Comparison of ENCODE assay signal across 21 cellular contexts in genomic region chr5:176583076-176583475, GRCh38. TPM values are rescaled to one million over a fixed set of nuclear protein-coding genes. Genes with fewer than 3 reads are reported as not detected.
"Had no signal": no experiment of that assay in that cellular context is flagged by ENCODE, and none has a peak within 500 bp of the region (broad histone marks: within the 10 kb centered on the region; RNA-seq: fewer than 3 reads in every experiment).

No MANE protein-coding gene starts in this region.

- ATAC-seq: activated CD8-positive, alpha-beta T cell treated with anti-CD3 and anti-CD28 coated beads, Interleukin-2, amount 10 ng/mL, durations not matched to agents 7 days and 5 days; WTC11 had no signal

- DNase-seq: activated CD4-positive, alpha-beta T cell treated with anti-CD3 and anti-CD28 coated beads for 48 hours; activated CD4-positive, alpha-beta T cell treated with anti-CD3 and anti-CD28 coated beads, Interleukin-2, amount 50 U/mL, for 4 hours; activated CD4-positive, CD25-positive, alpha-beta regulatory T cell treated with anti-CD3 and anti-CD28 coated beads, Interleukin-2, amount 50 U/mL, for 72 hours; activated CD8-positive, alpha-beta memory T cell treated with anti-CD3 and anti-CD28 coated beads, Interleukin-2, amount 50 U/mL, for 48 hours; activated CD8-positive, alpha-beta T cell treated with anti-CD3 and anti-CD28 coated beads, Interleukin-2, amount 10 ng/mL, durations not matched to agents 7 days and 5 days; activated effector memory CD4-positive, alpha-beta T cell treated with Interleukin-2 at 50 U/mL for 16 hours; activated naive CD4-positive, alpha-beta T cell treated with Interleukin-2 at 50 U/mL for 16 hours; activated T-cell treated with anti-CD3 and anti-CD28 coated beads, Interleukin-2, amount 50 U/mL, for 1 hour; anterior cingulate cortex; KG1; NCI-H1048; NCI-H146; NCI-H187 treated with DMSO at 0.1 percent for 48 hours; NCI-H2081 treated with DMSO at 0.1 percent for 48 hours; NCI-H446; NCI-H524; SHP77 treated with DMSO at 0.1 percent for 48 hours had no signal

RNA-seq across cellular contexts. Expression of gene CDHR2, which starts 33.9 kb away (rescaled TPM):
- total RNA-seq: LHCN-M2, M059J, SK-MEL-5 had no signal

RNA-seq across cellular contexts. Expression of gene SNCB, which starts 47.3 kb away (rescaled TPM):
- total RNA-seq: activated CD8-positive, alpha-beta T cell treated with anti-CD3 and anti-CD28 coated beads, Interleukin-2, amount 10 ng/mL, durations not matched to agents 7 days and 5 days; M059J had no signal

RNA-seq across cellular contexts. Expression of gene EIF4E1B, which starts 47.4 kb away (rescaled TPM):
- total RNA-seq: activated CD8-positive, alpha-beta T cell treated with anti-CD3 and anti-CD28 coated beads, Interleukin-2, amount 10 ng/mL, durations not matched to agents 7 days and 5 days; LHCN-M2; M059J; SK-MEL-5 had no signal
